1 cellular context compared by ENCODE assay signal in the genomic region with DNA sequence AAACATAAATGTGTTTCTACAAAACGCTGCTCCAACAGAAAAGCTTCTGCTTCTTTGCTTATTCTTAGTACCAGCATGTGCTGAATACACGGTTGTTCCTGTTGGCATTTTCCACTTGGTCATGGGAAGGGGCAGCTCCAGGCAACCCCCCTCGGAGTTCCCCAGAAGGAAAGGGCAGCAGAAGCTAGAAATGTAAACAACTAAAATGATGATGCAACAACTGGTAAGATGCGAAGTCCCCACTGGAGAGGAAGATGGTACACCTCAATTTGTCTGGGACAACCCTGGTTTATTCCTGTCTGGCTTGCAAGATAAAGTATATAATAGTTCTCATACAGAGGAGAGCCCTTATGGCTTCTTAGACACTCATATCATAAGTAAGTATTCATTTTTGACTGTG.
TF ChIP-seq lines count a peak whose summit lies in the region.

No MANE protein-coding gene starts in this region.

TF ChIP-seq in K562, 482 proteins besides CTCF, POLR2A, EP300 and RAD21 (continued from another document):
- TF ChIP-seq, protein P1, sequence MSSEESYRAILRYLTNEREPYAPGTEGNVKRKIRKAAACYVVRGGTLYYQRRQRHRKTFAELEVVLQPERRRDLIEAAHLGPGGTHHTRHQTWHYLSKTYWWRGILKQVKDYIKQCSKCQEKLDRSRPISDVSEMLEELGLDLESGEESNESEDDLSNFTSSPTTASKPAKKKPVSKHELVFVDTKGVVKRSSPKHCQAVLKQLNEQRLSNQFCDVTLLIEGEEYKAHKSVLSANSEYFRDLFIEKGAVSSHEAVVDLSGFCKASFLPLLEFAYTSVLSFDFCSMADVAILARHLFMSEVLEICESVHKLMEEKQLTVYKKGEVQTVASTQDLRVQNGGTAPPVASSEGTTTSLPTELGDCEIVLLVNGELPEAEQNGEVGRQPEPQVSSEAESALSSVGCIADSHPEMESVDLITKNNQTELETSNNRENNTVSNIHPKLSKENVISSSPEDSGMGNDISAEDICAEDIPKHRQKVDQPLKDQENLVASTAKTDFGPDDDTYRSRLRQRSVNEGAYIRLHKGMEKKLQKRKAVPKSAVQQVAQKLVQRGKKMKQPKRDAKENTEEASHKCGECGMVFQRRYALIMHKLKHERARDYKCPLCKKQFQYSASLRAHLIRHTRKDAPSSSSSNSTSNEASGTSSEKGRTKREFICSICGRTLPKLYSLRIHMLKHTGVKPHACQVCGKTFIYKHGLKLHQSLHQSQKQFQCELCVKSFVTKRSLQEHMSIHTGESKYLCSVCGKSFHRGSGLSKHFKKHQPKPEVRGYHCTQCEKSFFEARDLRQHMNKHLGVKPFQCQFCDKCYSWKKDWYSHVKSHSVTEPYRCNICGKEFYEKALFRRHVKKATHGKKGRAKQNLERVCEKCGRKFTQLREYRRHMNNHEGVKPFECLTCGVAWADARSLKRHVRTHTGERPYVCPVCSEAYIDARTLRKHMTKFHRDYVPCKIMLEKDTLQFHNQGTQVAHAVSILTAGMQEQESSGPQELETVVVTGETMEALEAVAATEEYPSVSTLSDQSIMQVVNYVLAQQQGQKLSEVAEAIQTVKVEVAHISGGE (CRISPR knock-in tag; IDR thresholded peaks at IDR 0.05), result no peak
- TF ChIP-seq HIVEP1 (CRISPR knock-in tag; IDR thresholded peaks at IDR 0.05) (peak; percentile 76; the same call in 1 of the 2 replicates), HMG20B (CRISPR knock-in tag; IDR thresholded peaks at IDR 0.05) (no peak), MYC (IDR thresholded peaks at IDR 0.05; ENCODE audit: low read depth, low read length) (peak; percentile 22; the same call in 1 of the 2 replicates), MYC (CRISPR knock-in tag; IDR thresholded peaks at IDR 0.05; ENCODE audit: borderline replicate concordance, low read depth) (no peak), ZFX (CRISPR knock-in tag; IDR thresholded peaks at IDR 0.05) (no peak), SP2 (IDR thresholded peaks at IDR 0.05; ENCODE audit: extremely low read depth, low read depth, low read length, poor library complexity, severe bottlenecking) (no peak), ZNF766 (CRISPR knock-in tag; conservative IDR thresholded peaks at IDR 0.05) (peak; percentile 84), CXXC5 (CRISPR knock-in tag; IDR thresholded peaks at IDR 0.05) (peak; percentile 26; the same call in 1 of the 2 replicates), JUN (IDR thresholded peaks at IDR 0.05; ENCODE audit: borderline replicate concordance, low read depth, low read length) (peak; percentile 47; the same call in 1 of the 2 replicates), JUN (CRISPR knock-in tag; IDR thresholded peaks at IDR 0.05; ENCODE audit: borderline replicate concordance) (no peak), CTBP1 (IDR thresholded peaks at IDR 0.05; ENCODE audit: borderline replicate concordance) (peak; percentile 37), CEBPB (tag; IDR thresholded peaks at IDR 0.05) (peak; percentile 78), LARP7 (IDR thresholded peaks at IDR 0.05) (no peak), ZNF175 (CRISPR knock-in tag; IDR thresholded peaks at IDR 0.05; ENCODE audit: low read depth) (peak; percentile 80; the same call in 1 of the 2 replicates), TEAD1 (CRISPR knock-in tag; IDR thresholded peaks at IDR 0.05) (peak in 1 of 2 experiments; percentile 25; a peak in 1 of 4 replicates), ZNF311 (CRISPR knock-in tag; IDR thresholded peaks at IDR 0.05) (peak; percentile 63; the same call in 1 of the 2 replicates), FOXJ2 (tag; IDR thresholded peaks at IDR 0.05) (peak; percentile 45; the same call in 1 of the 2 replicates), MEF2D (tag; conservative IDR thresholded peaks at IDR 0.05; ENCODE audit: low read depth) (0 out of 2 replicates have a peak, but pooled peaks have one; percentile 16), ATF7 (IDR thresholded peaks at IDR 0.05) (peak; percentile 92; the same call in 1 of the 2 replicates), ZNF589 (CRISPR knock-in tag; IDR thresholded peaks at IDR 0.05; ENCODE audit: low read depth) (0 out of 2 replicates have a peak, but pooled peaks have one; percentile 18), L3MBTL2 (IDR thresholded peaks at IDR 0.05) (peak; percentile 40), GATA2 (CRISPR knock-in tag; IDR thresholded peaks at IDR 0.05) (no peak), NR2C2 (CRISPR knock-in tag; IDR thresholded peaks at IDR 0.05) (no peak), NR2C2 (tag; IDR thresholded peaks at IDR 0.05) (peak; percentile 18; the same call in 1 of the 2 replicates), RFX5 (IDR thresholded peaks at IDR 0.05; ENCODE audit: low read depth, low read length) (no peak), FUS (optimal IDR thresholded peaks at IDR 0.05; ENCODE audit: low read depth, low read length) (no peak), RBFOX2 (IDR thresholded peaks at IDR 0.05; ENCODE audit: low read depth, low read length) (0 out of 2 replicates have a peak, but pooled peaks have one; percentile 25), ZNF583 (CRISPR knock-in tag; IDR thresholded peaks at IDR 0.05) (peak; percentile 81; the same call in 1 of the 2 replicates), CREBBP (IDR thresholded peaks at IDR 0.05; ENCODE audit: low read depth, low read length) (no peak), ZNF507 (tag; conservative IDR thresholded peaks at IDR 0.05) (0 out of 2 replicates have a peak, but pooled peaks have one; percentile 16), LEF1 (IDR thresholded peaks at IDR 0.05) (peak; percentile 46; the same call in 1 of the 2 replicates), ETV5 (CRISPR knock-in tag; IDR thresholded peaks at IDR 0.05; ENCODE audit: low read depth) (no peak)
- TF ChIP-seq, protein P2, sequence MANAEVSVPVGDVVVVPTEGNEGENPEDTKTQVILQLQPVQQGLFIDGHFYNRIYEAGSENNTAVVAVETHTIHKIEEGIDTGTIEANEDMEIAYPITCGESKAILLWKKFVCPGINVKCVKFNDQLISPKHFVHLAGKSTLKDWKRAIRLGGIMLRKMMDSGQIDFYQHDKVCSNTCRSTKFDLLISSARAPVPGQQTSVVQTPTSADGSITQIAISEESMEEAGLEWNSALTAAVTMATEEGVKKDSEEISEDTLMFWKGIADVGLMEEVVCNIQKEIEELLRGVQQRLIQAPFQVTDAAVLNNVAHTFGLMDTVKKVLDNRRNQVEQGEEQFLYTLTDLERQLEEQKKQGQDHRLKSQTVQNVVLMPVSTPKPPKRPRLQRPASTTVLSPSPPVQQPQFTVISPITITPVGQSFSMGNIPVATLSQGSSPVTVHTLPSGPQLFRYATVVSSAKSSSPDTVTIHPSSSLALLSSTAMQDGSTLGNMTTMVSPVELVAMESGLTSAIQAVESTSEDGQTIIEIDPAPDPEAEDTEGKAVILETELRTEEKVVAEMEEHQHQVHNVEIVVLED (CRISPR knock-in tag; IDR thresholded peaks at IDR 0.05), result 0 out of 2 replicates have a peak, but pooled peaks have one; percentile 33
- TF ChIP-seq, protein P3, sequence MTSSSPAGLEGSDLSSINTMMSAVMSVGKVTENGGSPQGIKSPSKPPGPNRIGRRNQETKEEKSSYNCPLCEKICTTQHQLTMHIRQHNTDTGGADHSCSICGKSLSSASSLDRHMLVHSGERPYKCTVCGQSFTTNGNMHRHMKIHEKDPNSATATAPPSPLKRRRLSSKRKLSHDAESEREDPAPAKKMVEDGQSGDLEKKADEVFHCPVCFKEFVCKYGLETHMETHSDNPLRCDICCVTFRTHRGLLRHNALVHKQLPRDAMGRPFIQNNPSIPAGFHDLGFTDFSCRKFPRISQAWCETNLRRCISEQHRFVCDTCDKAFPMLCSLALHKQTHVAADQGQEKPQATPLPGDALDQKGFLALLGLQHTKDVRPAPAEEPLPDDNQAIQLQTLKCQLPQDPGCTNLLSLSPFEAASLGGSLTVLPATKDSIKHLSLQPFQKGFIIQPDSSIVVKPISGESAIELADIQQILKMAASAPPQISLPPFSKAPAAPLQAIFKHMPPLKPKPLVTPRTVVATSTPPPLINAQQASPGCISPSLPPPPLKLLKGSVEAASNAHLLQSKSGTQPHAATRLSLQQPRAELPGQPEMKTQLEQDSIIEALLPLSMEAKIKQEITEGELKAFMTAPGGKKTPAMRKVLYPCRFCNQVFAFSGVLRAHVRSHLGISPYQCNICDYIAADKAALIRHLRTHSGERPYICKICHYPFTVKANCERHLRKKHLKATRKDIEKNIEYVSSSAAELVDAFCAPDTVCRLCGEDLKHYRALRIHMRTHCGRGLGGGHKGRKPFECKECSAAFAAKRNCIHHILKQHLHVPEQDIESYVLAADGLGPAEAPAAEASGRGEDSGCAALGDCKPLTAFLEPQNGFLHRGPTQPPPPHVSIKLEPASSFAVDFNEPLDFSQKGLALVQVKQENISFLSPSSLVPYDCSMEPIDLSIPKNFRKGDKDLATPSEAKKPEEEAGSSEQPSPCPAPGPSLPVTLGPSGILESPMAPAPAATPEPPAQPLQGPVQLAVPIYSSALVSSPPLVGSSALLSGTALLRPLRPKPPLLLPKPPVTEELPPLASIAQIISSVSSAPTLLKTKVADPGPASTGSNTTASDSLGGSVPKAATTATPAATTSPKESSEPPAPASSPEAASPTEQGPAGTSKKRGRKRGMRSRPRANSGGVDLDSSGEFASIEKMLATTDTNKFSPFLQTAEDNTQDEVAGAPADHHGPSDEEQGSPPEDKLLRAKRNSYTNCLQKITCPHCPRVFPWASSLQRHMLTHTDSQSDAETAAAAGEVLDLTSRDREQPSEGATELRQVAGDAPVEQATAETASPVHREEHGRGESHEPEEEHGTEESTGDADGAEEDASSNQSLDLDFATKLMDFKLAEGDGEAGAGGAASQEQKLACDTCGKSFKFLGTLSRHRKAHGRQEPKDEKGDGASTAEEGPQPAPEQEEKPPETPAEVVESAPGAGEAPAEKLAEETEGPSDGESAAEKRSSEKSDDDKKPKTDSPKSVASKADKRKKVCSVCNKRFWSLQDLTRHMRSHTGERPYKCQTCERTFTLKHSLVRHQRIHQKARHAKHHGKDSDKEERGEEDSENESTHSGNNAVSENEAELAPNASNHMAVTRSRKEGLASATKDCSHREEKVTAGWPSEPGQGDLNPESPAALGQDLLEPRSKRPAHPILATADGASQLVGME (CRISPR knock-in tag; IDR thresholded peaks at IDR 0.05), result 0 out of 2 replicates have a peak, but pooled peaks have one; percentile 36
- TF ChIP-seq, protein P4, sequence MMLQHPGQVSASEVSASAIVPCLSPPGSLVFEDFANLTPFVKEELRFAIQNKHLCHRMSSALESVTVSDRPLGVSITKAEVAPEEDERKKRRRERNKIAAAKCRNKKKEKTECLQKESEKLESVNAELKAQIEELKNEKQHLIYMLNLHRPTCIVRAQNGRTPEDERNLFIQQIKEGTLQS (IDR thresholded peaks at IDR 0.05), result peak; percentile 98
- TF ChIP-seq, protein P4 (CRISPR knock-in tag; conservative IDR thresholded peaks at IDR 0.05), result no peak
- TF ChIP-seq, protein P5, sequence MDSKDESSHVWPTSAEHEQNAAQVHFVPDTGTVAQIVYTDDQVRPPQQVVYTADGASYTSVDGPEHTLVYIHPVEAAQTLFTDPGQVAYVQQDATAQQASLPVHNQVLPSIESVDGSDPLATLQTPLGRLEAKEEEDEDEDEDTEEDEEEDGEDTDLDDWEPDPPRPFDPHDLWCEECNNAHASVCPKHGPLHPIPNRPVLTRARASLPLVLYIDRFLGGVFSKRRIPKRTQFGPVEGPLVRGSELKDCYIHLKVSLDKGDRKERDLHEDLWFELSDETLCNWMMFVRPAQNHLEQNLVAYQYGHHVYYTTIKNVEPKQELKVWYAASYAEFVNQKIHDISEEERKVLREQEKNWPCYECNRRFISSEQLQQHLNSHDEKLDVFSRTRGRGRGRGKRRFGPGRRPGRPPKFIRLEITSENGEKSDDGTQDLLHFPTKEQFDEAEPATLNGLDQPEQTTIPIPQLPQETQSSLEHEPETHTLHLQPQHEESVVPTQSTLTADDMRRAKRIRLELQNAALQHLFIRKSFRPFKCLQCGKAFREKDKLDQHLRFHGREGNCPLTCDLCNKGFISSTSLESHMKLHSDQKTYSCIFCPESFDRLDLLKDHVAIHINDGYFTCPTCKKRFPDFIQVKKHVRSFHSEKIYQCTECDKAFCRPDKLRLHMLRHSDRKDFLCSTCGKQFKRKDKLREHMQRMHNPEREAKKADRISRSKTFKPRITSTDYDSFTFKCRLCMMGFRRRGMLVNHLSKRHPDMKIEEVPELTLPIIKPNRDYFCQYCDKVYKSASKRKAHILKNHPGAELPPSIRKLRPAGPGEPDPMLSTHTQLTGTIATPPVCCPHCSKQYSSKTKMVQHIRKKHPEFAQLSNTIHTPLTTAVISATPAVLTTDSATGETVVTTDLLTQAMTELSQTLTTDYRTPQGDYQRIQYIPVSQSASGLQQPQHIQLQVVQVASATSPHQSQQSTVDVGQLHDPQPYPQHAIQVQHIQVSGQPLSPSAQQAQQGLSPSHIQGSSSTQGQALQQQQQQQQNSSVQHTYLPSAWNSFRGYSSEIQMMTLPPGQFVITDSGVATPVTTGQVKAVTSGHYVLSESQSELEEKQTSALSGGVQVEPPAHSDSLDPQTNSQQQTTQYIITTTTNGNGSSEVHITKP (IDR thresholded peaks at IDR 0.05; ENCODE audit: partially characterized antibody), result peak; percentile 26
- TF ChIP-seq, protein P6, sequence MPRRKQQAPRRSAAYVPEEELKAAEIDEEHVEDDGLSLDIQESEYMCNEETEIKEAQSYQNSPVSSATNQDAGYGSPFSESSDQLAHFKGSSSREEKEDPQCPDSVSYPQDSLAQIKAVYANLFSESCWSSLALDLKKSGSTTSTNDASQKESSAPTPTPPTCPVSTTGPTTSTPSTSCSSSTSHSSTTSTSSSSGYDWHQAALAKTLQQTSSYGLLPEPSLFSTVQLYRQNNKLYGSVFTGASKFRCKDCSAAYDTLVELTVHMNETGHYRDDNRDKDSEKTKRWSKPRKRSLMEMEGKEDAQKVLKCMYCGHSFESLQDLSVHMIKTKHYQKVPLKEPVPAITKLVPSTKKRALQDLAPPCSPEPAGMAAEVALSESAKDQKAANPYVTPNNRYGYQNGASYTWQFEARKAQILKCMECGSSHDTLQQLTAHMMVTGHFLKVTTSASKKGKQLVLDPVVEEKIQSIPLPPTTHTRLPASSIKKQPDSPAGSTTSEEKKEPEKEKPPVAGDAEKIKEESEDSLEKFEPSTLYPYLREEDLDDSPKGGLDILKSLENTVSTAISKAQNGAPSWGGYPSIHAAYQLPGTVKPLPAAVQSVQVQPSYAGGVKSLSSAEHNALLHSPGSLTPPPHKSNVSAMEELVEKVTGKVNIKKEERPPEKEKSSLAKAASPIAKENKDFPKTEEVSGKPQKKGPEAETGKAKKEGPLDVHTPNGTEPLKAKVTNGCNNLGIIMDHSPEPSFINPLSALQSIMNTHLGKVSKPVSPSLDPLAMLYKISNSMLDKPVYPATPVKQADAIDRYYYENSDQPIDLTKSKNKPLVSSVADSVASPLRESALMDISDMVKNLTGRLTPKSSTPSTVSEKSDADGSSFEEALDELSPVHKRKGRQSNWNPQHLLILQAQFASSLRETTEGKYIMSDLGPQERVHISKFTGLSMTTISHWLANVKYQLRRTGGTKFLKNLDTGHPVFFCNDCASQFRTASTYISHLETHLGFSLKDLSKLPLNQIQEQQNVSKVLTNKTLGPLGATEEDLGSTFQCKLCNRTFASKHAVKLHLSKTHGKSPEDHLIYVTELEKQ (CRISPR knock-in tag; IDR thresholded peaks at IDR 0.05), result 0 out of 2 replicates have a peak, but pooled peaks have one; percentile 6
- TF ChIP-seq, protein P7, sequence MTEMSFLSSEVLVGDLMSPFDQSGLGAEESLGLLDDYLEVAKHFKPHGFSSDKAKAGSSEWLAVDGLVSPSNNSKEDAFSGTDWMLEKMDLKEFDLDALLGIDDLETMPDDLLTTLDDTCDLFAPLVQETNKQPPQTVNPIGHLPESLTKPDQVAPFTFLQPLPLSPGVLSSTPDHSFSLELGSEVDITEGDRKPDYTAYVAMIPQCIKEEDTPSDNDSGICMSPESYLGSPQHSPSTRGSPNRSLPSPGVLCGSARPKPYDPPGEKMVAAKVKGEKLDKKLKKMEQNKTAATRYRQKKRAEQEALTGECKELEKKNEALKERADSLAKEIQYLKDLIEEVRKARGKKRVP (CRISPR knock-in tag; IDR thresholded peaks at IDR 0.05), result peak; percentile 97
